1 cellular context compared by ENCODE assay signal in the genomic region with DNA sequence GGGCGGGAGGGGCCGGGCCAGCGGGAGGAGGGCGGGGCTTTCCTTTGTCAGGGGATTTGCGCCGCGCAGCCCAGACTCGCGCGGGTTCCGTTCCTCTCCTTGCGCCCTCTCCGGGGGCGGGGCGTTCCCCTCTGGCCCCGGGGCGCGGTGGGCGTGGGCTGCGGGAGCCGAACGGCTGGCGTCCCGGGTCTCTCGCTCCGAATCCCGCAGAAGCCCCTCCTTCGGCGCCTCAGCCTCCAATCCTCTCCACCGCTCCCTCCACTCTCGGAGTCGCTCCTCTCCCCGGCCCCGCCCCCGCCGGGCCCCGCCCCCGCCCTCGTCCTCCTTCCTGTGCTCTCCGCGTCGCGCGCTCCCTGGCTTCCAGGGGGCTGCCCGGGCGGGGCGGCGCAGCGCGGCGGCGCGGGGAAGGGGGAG.
TF ChIP-seq lines count a peak whose summit lies in the region.

No MANE protein-coding gene starts in this region.

TF ChIP-seq in K562, 482 proteins besides CTCF, POLR2A, EP300 and RAD21 (continued from another document and continues in another):
- TF ChIP-seq, protein P1, sequence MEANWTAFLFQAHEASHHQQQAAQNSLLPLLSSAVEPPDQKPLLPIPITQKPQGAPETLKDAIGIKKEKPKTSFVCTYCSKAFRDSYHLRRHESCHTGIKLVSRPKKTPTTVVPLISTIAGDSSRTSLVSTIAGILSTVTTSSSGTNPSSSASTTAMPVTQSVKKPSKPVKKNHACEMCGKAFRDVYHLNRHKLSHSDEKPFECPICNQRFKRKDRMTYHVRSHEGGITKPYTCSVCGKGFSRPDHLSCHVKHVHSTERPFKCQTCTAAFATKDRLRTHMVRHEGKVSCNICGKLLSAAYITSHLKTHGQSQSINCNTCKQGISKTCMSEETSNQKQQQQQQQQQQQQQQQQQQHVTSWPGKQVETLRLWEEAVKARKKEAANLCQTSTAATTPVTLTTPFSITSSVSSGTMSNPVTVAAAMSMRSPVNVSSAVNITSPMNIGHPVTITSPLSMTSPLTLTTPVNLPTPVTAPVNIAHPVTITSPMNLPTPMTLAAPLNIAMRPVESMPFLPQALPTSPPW (CRISPR knock-in tag; IDR thresholded peaks at IDR 0.05), result peak; percentile 96
- TF ChIP-seq ZHX1 (conservative IDR thresholded peaks at IDR 0.05; ENCODE audit: low read length), result no peak
- TF ChIP-seq CSDE1 (IDR thresholded peaks at IDR 0.05), result no peak
- TF ChIP-seq RFX1 (IDR thresholded peaks at IDR 0.05), result no peak
- TF ChIP-seq MITF (IDR thresholded peaks at IDR 0.05), result no peak
- no peak for TF ChIP-seq TAL1 (IDR thresholded peaks at IDR 0.05)
- peak; percentile 60 for TF ChIP-seq CXXC5 (CRISPR knock-in tag; IDR thresholded peaks at IDR 0.05)
- no peak for TF ChIP-seq ETV5 (CRISPR knock-in tag; IDR thresholded peaks at IDR 0.05; ENCODE audit: low read depth)
- TF ChIP-seq DDX20 (tag; IDR thresholded peaks at IDR 0.05; ENCODE audit: low read depth), result no peak
- TF ChIP-seq NR4A1 (CRISPR knock-in tag; IDR thresholded peaks at IDR 0.05), result no peak
- no peak for TF ChIP-seq NR4A1 (tag; IDR thresholded peaks at IDR 0.05)
- no peak for TF ChIP-seq L3MBTL2 (IDR thresholded peaks at IDR 0.05)
- no peak for TF ChIP-seq SIRT6 (IDR thresholded peaks at IDR 0.05; ENCODE audit: low read depth, low read length)
- no peak for TF ChIP-seq SIN3B (IDR thresholded peaks at IDR 0.05; ENCODE audit: low read depth)
- no peak for TF ChIP-seq PATZ1 (CRISPR knock-in tag; IDR thresholded peaks at IDR 0.05; ENCODE audit: borderline replicate concordance)
- TF ChIP-seq SUPT5H (IDR thresholded peaks at IDR 0.05), result no peak
- TF ChIP-seq ZC3H4 (CRISPR knock-in tag; IDR thresholded peaks at IDR 0.05; ENCODE audit: borderline replicate concordance), result no peak
- TF ChIP-seq MXI1 (IDR thresholded peaks at IDR 0.05; ENCODE audit: low read depth, low read length), result no peak
- no peak for TF ChIP-seq ZBTB34 (CRISPR knock-in tag; IDR thresholded peaks at IDR 0.05)
- TF ChIP-seq JUNB (CRISPR knock-in tag; conservative IDR thresholded peaks at IDR 0.05), result no peak
- TF ChIP-seq TCF3 (CRISPR knock-in tag; IDR thresholded peaks at IDR 0.05), result no peak
- 0 out of 2 replicates have a peak, but pooled peaks have one; percentile 48 for TF ChIP-seq RBM34 (IDR thresholded peaks at IDR 0.05; ENCODE audit: borderline replicate concordance, insufficient read depth, low read length)
- TF ChIP-seq, protein P2, sequence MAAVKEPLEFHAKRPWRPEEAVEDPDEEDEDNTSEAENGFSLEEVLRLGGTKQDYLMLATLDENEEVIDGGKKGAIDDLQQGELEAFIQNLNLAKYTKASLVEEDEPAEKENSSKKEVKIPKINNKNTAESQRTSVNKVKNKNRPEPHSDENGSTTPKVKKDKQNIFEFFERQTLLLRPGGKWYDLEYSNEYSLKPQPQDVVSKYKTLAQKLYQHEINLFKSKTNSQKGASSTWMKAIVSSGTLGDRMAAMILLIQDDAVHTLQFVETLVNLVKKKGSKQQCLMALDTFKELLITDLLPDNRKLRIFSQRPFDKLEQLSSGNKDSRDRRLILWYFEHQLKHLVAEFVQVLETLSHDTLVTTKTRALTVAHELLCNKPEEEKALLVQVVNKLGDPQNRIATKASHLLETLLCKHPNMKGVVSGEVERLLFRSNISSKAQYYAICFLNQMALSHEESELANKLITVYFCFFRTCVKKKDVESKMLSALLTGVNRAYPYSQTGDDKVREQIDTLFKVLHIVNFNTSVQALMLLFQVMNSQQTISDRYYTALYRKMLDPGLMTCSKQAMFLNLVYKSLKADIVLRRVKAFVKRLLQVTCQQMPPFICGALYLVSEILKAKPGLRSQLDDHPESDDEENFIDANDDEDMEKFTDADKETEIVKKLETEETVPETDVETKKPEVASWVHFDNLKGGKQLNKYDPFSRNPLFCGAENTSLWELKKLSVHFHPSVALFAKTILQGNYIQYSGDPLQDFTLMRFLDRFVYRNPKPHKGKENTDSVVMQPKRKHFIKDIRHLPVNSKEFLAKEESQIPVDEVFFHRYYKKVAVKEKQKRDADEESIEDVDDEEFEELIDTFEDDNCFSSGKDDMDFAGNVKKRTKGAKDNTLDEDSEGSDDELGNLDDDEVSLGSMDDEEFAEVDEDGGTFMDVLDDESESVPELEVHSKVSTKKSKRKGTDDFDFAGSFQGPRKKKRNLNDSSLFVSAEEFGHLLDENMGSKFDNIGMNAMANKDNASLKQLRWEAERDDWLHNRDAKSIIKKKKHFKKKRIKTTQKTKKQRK (IDR thresholded peaks at IDR 0.05; ENCODE audit: borderline replicate concordance, low read depth, low read length), result no peak
- TF ChIP-seq USF1 (CRISPR knock-in tag; IDR thresholded peaks at IDR 0.05), result no peak
- no peak for TF ChIP-seq PHF20 (IDR thresholded peaks at IDR 0.05; ENCODE audit: partially characterized antibody)
- peak; percentile 22; the same call in 1 of the 2 replicates for TF ChIP-seq SPI1 (IDR thresholded peaks at IDR 0.05; ENCODE audit: borderline replicate concordance, low read depth, low read length)
- peak; percentile 83 to 86 for TF ChIP-seq NRF1 (conservative IDR thresholded peaks at IDR 0.05 in 1 of 2, IDR thresholded peaks at IDR 0.05 in 1 of 2)
- TF ChIP-seq, protein P3, sequence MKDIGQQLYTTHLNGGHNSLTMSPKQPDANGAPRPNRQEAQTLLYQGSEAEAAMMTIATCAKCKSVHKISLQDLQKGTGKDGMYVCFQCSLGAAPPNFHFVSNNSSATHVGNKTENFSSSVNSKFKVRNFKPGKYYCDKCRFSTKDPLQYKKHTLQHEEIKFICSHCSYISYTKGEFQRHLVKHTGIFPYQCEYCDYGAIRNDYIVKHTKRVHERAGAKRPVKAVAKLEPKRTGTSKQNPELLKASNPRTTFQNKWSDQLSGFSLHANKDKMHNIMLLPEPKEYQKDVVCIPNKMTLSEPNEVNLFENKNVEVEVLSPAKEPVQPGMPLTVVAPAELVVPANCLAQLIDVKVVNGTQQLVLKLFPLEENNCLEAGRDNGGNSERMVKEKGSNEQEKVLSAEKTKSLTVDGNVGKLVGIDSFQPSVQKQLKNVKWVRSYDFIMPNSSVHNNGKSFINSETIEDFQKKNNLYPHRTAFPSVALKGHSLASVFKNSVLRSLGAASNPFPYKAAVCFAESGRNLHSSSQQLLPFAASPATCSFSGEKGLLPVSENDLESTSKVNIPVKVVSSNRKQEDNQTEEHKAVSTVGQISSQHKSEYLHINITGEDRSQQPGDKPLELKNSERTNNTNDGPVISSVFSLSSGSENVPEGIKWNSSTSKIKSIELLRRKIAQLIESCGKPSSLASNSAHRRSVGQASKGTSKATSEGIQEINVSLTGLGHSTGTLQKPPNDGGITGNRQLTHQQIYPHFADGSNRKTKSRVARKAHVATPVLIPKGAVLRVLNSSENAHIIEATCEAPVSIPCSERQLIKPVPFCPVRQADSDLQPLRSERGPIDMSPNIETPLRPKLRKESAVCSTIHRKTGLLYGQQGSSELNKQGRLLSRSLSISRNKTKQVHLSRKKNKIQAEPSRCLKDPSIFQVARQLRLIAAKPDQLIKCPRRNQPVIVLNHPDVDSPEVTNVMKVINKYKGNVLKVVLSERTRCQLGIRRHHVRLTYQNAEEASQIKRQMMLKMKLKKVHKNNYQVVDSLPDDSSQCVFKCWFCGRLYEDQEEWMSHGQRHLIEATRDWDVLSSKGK (CRISPR knock-in tag; IDR thresholded peaks at IDR 0.05), result no peak
- TF ChIP-seq ELF1 (tag; IDR thresholded peaks at IDR 0.05), result no peak
- no peak for TF ChIP-seq ZNF24 (IDR thresholded peaks at IDR 0.05)
- no peak for TF ChIP-seq ZSCAN29 (IDR thresholded peaks at IDR 0.05)
- TF ChIP-seq ZBTB12 (CRISPR knock-in tag; IDR thresholded peaks at IDR 0.05), result no peak
- no peak for TF ChIP-seq ZNF449 (CRISPR knock-in tag; IDR thresholded peaks at IDR 0.05)
- TF ChIP-seq ZNF217 (CRISPR knock-in tag; IDR thresholded peaks at IDR 0.05), result no peak
- TF ChIP-seq ZBTB7A (IDR thresholded peaks at IDR 0.05; ENCODE audit: borderline replicate concordance, control insufficient read depth, low read depth, low read length), result peak; percentile 78
- TF ChIP-seq XRCC3 (IDR thresholded peaks at IDR 0.05), result no peak
- no peak for TF ChIP-seq RBM17 (IDR thresholded peaks at IDR 0.05; ENCODE audit: borderline replicate concordance, low read depth, low read length)
- no peak for TF ChIP-seq HDAC2 (IDR thresholded peaks at IDR 0.05)
- TF ChIP-seq ZBTB17 (CRISPR knock-in tag; IDR thresholded peaks at IDR 0.05), result no peak
- TF ChIP-seq STAT5B (CRISPR knock-in tag; IDR thresholded peaks at IDR 0.05), result no peak
